ENCODE assay signal across 10 cellular contexts in the genomic region with DNA sequence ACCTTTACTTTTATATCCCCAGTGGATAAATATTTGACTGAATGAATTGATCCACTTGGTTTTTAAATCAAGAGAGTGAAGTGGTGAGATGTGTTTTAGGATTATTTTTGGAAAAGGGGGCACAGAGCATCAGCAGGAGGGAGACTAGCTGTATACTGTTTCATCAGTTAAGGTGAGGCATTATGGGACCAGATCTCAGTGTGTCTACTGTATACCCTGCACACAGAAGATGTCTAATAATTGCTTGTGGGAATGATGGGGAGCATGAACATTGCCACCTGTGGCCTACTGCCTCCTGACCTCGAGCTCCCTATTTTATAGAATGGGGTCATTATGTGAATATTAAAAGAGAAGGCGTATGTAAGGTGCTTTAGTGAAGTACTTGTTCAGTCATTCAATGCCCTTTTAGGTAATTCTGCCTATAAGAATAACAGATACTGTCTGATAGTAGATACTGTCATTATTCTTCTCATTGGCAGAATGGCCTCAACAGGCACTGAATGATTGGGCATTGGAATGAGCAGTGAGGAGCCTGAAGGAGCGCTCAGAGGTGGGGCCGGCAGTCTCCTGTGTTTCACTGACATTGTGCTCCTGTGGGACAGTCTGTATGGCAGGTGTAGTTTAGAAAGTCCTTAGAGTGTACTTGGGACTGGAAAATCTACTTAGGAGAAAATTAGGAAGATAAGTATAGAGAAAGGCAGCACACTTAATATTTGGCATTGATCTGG. TPM values are rescaled to one million over a fixed set of nuclear protein-coding genes. Genes with fewer than 3 reads are reported as not detected.
DNase-seq lines count a peak whose midpoint lies in the region; ATAC-seq and TF ChIP-seq lines count a peak whose summit lies in the region.
"Had no signal": no experiment of that assay in that cellular context is flagged by ENCODE, and none has a peak within 500 bp of the region (broad histone marks: within the 10 kb centered on the region; RNA-seq: fewer than 3 reads in every experiment).

No MANE protein-coding gene starts in this region.

- 78% methylated on average over 4 of the region's 4 CpGs for WGBS in suprapubic skin

- peak overlapping the region; percentile 79 for H3K4me3 Mint-ChIP-seq in activated CD4-positive, alpha-beta T cell treated with anti-CD3 and anti-CD28 coated beads, Interleukin-2, amount 10 ng/mL, durations not matched to agents 24 days and 14 days
- H3K4me3 Mint-ChIP-seq in activated T-helper 2 cell treated with anti-CD3 and anti-CD28 coated beads, Interferon-gamma antibody, Interleukin-2, Interleukin-4, amounts not matched to agents 10 μg/mL and 5 μg/mL and 100 μg/mL, durations not matched to agents 14 hours and 24 hours and 36 hours (ENCODE audit: low read depth), result peak overlapping the region; percentile 77
- H3K4me3 Mint-ChIP-seq in immature natural killer cell, result peak overlapping the region; percentile 77 to 91 (median 83)

- no peak for ATAC-seq in omental fat pad (ENCODE audit: low FRiP score)

- H3K9me3 ChIP-seq in suprapubic skin, result no peaks in the 10 kb centered on the region

- H3K27me3 Mint-ChIP-seq in activated CD4-positive, alpha-beta T cell treated with anti-CD3 and anti-CD28 coated beads, Interleukin-2, amount 10 ng/mL, durations not matched to agents 24 days and 14 days, result no peaks in the 10 kb centered on the region
- H3K27me3 Mint-ChIP-seq in activated T-helper 2 cell treated with anti-CD3 and anti-CD28 coated beads, Interferon-gamma antibody, Interleukin-2, Interleukin-4, amounts not matched to agents 10 μg/mL and 5 μg/mL and 100 μg/mL, durations not matched to agents 14 hours and 24 hours and 36 hours (ENCODE audit: low read depth), result no peaks in the 10 kb centered on the region
- peaks cover 0 to 9% (median 1%) of the 10 kb centered on the region in 3 donors for H3K27me3 Mint-ChIP-seq in immature natural killer cell (ENCODE audit: low read depth in 3 of 3)

- TF ChIP-seq CTCF in suprapubic skin (IDR thresholded peaks at IDR 0.05) (no peak), omental fat pad (IDR thresholded peaks at IDR 0.05) (no peak)

- H3K27me3 ChIP-seq in suprapubic skin, result no peaks in the 10 kb centered on the region

- peak overlapping the region; percentile 35 for H3K4me3 ChIP-seq in suprapubic skin

- intact Hi-C loops in activated CD4-positive, alpha-beta T cell treated with anti-CD3 and anti-CD28 coated beads, Interleukin-2, amount 10 ng/mL, durations not matched to agents 24 days and 14 days (cut with micrococcal nuclease), result loop anchor here (2.0 kb wide), 2 partner anchors 38 to 50 kb away; a partner anchor contains a TSS
- intact Hi-C loops in activated T-helper 2 cell treated with anti-CD3 and anti-CD28 coated beads, Interferon-gamma antibody, Interleukin-2, Interleukin-4, amounts not matched to agents 10 μg/mL and 5 μg/mL and 100 μg/mL, durations not matched to agents 14 hours and 24 hours and 36 hours (cut with micrococcal nuclease), result no loop called here

- TF ChIP-seq EP300 in suprapubic skin (IDR thresholded peaks at IDR 0.05), result no peak

- H3K9me3 Mint-ChIP-seq in activated CD4-positive, alpha-beta T cell treated with anti-CD3 and anti-CD28 coated beads, Interleukin-2, amount 10 ng/mL, durations not matched to agents 24 days and 14 days, result no peaks in the 10 kb centered on the region
- no peaks in the 10 kb centered on the region for H3K9me3 Mint-ChIP-seq in activated T-helper 2 cell treated with anti-CD3 and anti-CD28 coated beads, Interferon-gamma antibody, Interleukin-2, Interleukin-4, amounts not matched to agents 10 μg/mL and 5 μg/mL and 100 μg/mL, durations not matched to agents 14 hours and 24 hours and 36 hours
- no peaks in the 10 kb centered on the region for H3K9me3 Mint-ChIP-seq in immature natural killer cell

- peaks cover 65% of the 10 kb centered on the region for H3K36me3 Mint-ChIP-seq in activated CD4-positive, alpha-beta T cell treated with anti-CD3 and anti-CD28 coated beads, Interleukin-2, amount 10 ng/mL, durations not matched to agents 24 days and 14 days (ENCODE audit: low read depth)
- peaks cover 82% of the 10 kb centered on the region for H3K36me3 Mint-ChIP-seq in activated T-helper 2 cell treated with anti-CD3 and anti-CD28 coated beads, Interferon-gamma antibody, Interleukin-2, Interleukin-4, amounts not matched to agents 10 μg/mL and 5 μg/mL and 100 μg/mL, durations not matched to agents 14 hours and 24 hours and 36 hours (ENCODE audit: low read depth)
- peaks cover 8 to 21% (median 14%) of the 10 kb centered on the region in 3 donors for H3K36me3 Mint-ChIP-seq in immature natural killer cell

- TF ChIP-seq POLR2A in suprapubic skin (IDR thresholded peaks at IDR 0.05), result no peak

- no peak overlapping the region for H3K27ac ChIP-seq in suprapubic skin

- no peaks in the 10 kb centered on the region for H3K4me1 ChIP-seq in suprapubic skin

- peak overlapping the region; percentile 70 for H3K27ac Mint-ChIP-seq in activated CD4-positive, alpha-beta T cell treated with anti-CD3 and anti-CD28 coated beads, Interleukin-2, amount 10 ng/mL, durations not matched to agents 24 days and 14 days
- H3K27ac Mint-ChIP-seq in activated T-helper 2 cell treated with anti-CD3 and anti-CD28 coated beads, Interferon-gamma antibody, Interleukin-2, Interleukin-4, amounts not matched to agents 10 μg/mL and 5 μg/mL and 100 μg/mL, durations not matched to agents 14 hours and 24 hours and 36 hours, result peak overlapping the region; percentile 78
- H3K27ac Mint-ChIP-seq in immature natural killer cell, result peak overlapping the region; percentile 85 to 92 (median 90)

- peaks cover 33% of the 10 kb centered on the region for H3K36me3 ChIP-seq in suprapubic skin

- peaks cover 45% of the 10 kb centered on the region for H3K4me1 Mint-ChIP-seq in activated CD4-positive, alpha-beta T cell treated with anti-CD3 and anti-CD28 coated beads, Interleukin-2, amount 10 ng/mL, durations not matched to agents 24 days and 14 days
- peaks cover 44% of the 10 kb centered on the region for H3K4me1 Mint-ChIP-seq in activated T-helper 2 cell treated with anti-CD3 and anti-CD28 coated beads, Interferon-gamma antibody, Interleukin-2, Interleukin-4, amounts not matched to agents 10 μg/mL and 5 μg/mL and 100 μg/mL, durations not matched to agents 14 hours and 24 hours and 36 hours (ENCODE audit: low read depth)
- peaks cover 42 to 52% of the 10 kb centered on the region in 2 donors for H3K4me1 Mint-ChIP-seq in immature natural killer cell

- DNase-seq in activated CD4-positive, alpha-beta T cell treated with anti-CD3 and anti-CD28 coated beads, Interleukin-2, amount 10 ng/mL, durations not matched to agents 24 days and 14 days, result no peak
- DNase-seq in activated CD4-positive, alpha-beta T cell treated with anti-CD3 and anti-CD28 coated beads, Interleukin-2, amount 50 U/mL, for 48 hours, result no peak
- DNase-seq in activated T-helper 2 cell treated with anti-CD3 and anti-CD28 coated beads, Interferon-gamma antibody, Interleukin-2, Interleukin-4, amounts not matched to agents 10 μg/mL and 5 μg/mL and 100 μg/mL, durations not matched to agents 14 hours and 24 hours and 36 hours (ENCODE audit: low spot score), result no peak
- no peak for DNase-seq in immature natural killer cell
- DNase-seq in suprapubic skin (ENCODE audit: low spot score in 2 of 2), result no peak
- no peak for DNase-seq in NCI-H128 (lab: John Stamatoyannopoulos, UW; ENCODE audit: unreplicated experiment)
- DNase-seq in NCI-H2171 treated with DMSO at 0.1 percent for 48 hours (lab: John Stamatoyannopoulos, UW), result no peak
- no peak for DNase-seq in omental fat pad (ENCODE audit: low spot score)
- DNase-seq: SHP77; stimulated activated CD4-positive, alpha-beta T cell treated with anti-CD3 and anti-CD28 coated beads, Interleukin-4, amount 100 ng/mL, for 24 hours had no signal

RNA-seq across cellular contexts. Expression of a gene that starts 47.4 kb away (rescaled TPM):
- 31.6 and 33.9 TPM in 2 replicates for total RNA-seq in activated CD4-positive, alpha-beta T cell treated with anti-CD3 and anti-CD28 coated beads, Interleukin-2, amount 10 ng/mL, durations not matched to agents 24 days and 14 days
- total RNA-seq in activated T-helper 2 cell treated with anti-CD3 and anti-CD28 coated beads, Interferon-gamma antibody, Interleukin-2, Interleukin-4, amounts not matched to agents 10 μg/mL and 5 μg/mL and 100 μg/mL, durations not matched to agents 14 hours and 24 hours and 36 hours, result 40.9 and 41.1 TPM in 2 replicates
- 100 to 1,000 TPM in 1 of 3 donors, 10 to 100 TPM in 2; 52.5 to 109 (median 67.4) TPM for polyA plus RNA-seq in immature natural killer cell
- total RNA-seq in suprapubic skin (10 to 100 TPM; 33.0 to 66.9 (median 34.2) TPM), omental fat pad (10 to 100 TPM; 48.2 to 61.2 (median 54.2) TPM)

RNA-seq across cellular contexts. Expression of a gene that starts 49.2 kb away (rescaled TPM):
- total RNA-seq in activated CD4-positive, alpha-beta T cell treated with anti-CD3 and anti-CD28 coated beads, Interleukin-2, amount 10 ng/mL, durations not matched to agents 24 days and 14 days, result 145 and 147 TPM in 2 replicates
- 163 and 166 TPM in 2 replicates for total RNA-seq in activated T-helper 2 cell treated with anti-CD3 and anti-CD28 coated beads, Interferon-gamma antibody, Interleukin-2, Interleukin-4, amounts not matched to agents 10 μg/mL and 5 μg/mL and 100 μg/mL, durations not matched to agents 14 hours and 24 hours and 36 hours
- 10 to 100 TPM in 1 of 3 donors, 1 to 10 TPM in 2; 6.2 to 16.0 (median 6.9) TPM for polyA plus RNA-seq in immature natural killer cell
- total RNA-seq in suprapubic skin, result 100 to 1,000 TPM in 2 of 4 donors, 10 to 100 TPM in 2; 67.5 to 108 (median 89.8) TPM
- 100 to 1,000 TPM in 2 of 4 donors, 10 to 100 TPM in 2; 85.3 to 111 (median 102) TPM for total RNA-seq in omental fat pad
